Comparison of ENCODE assay signal across 8 cellular contexts in the genomic region with DNA sequence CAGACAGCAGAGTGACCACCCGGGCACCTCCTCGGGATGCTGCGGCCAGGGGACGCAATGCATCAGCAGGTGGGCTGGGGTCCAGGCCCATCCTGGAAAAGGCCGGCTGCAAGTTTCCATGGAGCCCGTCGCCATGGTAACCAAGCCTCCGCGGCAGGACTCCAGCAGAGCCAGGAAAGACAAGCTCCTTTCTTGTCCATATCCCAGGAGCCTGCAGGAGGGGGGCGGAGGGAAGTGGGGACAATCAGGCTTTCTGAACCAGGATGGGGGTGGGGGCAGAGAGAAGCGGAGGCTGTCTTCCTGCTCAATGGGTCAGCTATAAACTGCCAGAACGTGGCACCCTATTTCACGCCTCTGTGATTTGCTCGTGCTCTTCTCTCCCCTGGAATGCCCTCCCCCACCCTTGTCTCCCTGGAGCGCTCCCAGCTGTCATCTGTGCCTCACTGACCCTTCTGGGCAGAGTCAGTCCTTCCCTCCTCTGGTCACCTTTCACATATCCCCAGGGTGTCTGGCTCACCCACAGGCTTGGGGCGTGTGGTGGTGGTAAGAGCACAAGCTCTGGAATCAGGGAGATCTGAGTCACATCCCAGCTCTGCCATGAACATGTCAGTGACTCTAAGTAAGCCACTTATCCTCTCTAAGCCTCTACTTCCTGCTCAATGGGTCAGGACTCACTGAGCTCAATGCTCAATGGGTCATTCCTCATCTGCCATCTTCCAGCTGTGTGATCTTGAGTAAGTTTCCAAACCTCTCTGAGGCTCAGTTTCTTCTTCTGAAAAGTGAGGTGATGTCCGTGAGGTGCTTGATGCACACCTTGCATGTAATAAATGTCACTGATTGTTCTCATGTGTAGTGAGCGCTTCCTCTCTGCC. TPM values are rescaled to one million over a fixed set of nuclear protein-coding genes. Genes with fewer than 3 reads are reported as not detected.
A peak's percentile ranks its signal among the peaks of the same experiment; 100 is the strongest.
DNase-seq lines count a peak whose midpoint lies in the region; ATAC-seq, FAIRE-seq and TF ChIP-seq lines count a peak whose summit lies in the region.

No MANE protein-coding gene starts in this region.

- DNase-seq in AG20443 (ENCODE audit: low spot score) (peak; percentile 80), NCI-H1092 treated with DMSO at 0.1 percent for 48 hours (lab: John Stamatoyannopoulos, UW) (peak; percentile 20), choroid plexus epithelial cell (ENCODE audit: low read depth) (peak; percentile 78), lower lobe of right lung (no peak), small intestine (no peak)
- no peak for DNase-seq in CD8-positive, alpha-beta memory T cell
- DNase-seq in activated effector memory CD4-positive, alpha-beta T cell treated with Interleukin-2 at 50 U/mL for 16 hours: no peak

- TF ChIP-seq CTCF in choroid plexus epithelial cell (conservative IDR thresholded peaks at IDR 0.05; ENCODE audit: low read depth, low read length) (no peak), lower lobe of right lung (IDR thresholded peaks at IDR 0.05) (no peak)

- H3K4me1 Mint-ChIP-seq in CD8-positive, alpha-beta memory T cell: no peaks in the 10 kb centered on the region

- peaks cover 25 to 57% of the 10 kb centered on the region in 2 donors for H3K27me3 Mint-ChIP-seq in CD8-positive, alpha-beta memory T cell

- intact Hi-C loops in lower lobe of right lung (cut with DNase I): no loop called here

- H3K4me3 ChIP-seq in choroid plexus epithelial cell (ENCODE audit: low read depth, low read length) (no peak overlapping the region), lower lobe of right lung (no peak overlapping the region), small intestine (ENCODE audit: low read depth in 1 of 2, low read length in 2 of 2) (no peak overlapping the region)
- H3K4me3 ChIP-seq in CD8-positive, alpha-beta memory T cell (ENCODE audit: low read length): no peak overlapping the region

- 23 to 44% (median 33%) methylated on average over 18 of the region's 18 CpGs for WGBS in small intestine, 3 donors

- H3K4me1 ChIP-seq in lower lobe of right lung (no peaks in the 10 kb centered on the region), small intestine (ENCODE audit: control insufficient read depth in 2 of 2, insufficient read depth in 1 of 2, low read depth in 1 of 2, low read length in 1 of 2) (peaks cover 0 to under 1% of the 10 kb centered on the region in 2 donors)
- no peaks in the 10 kb centered on the region for H3K4me1 ChIP-seq in CD8-positive, alpha-beta memory T cell (ENCODE audit: insufficient read depth, low read length)

- H3K36me3 Mint-ChIP-seq in CD8-positive, alpha-beta memory T cell: no peaks in the 10 kb centered on the region

- no peak for FAIRE-seq in small intestine (lab: Jason Lieb, UNC)

- H3K27me3 ChIP-seq in lower lobe of right lung (ENCODE audit: low read depth) (peaks cover 4% of the 10 kb centered on the region), small intestine (ENCODE audit: control insufficient read depth in 2 of 2, insufficient read depth in 2 of 2, low read length in 2 of 2) (peaks cover 0 to 3% of the 10 kb centered on the region in 2 donors)
- peaks cover 32% of the 10 kb centered on the region for H3K27me3 ChIP-seq in CD8-positive, alpha-beta memory T cell (ENCODE audit: insufficient read depth, low read length, poor library complexity, severe bottlenecking)

- peaks cover 0 to 3% (median 0%) of the 10 kb centered on the region in 5 donors for H3K9me3 Mint-ChIP-seq in CD8-positive, alpha-beta memory T cell

- peak overlapping the region in 1 of 8 donors; percentile 43 for H3K27ac Mint-ChIP-seq in CD8-positive, alpha-beta memory T cell

- H3K4me3 Mint-ChIP-seq in CD8-positive, alpha-beta memory T cell: no peak overlapping the region

- H3K36me3 ChIP-seq in lower lobe of right lung (no peaks in the 10 kb centered on the region), small intestine (ENCODE audit: control insufficient read depth in 2 of 2, insufficient read depth in 2 of 2, low read length in 2 of 2) (no peaks in the 10 kb centered on the region)
- no peaks in the 10 kb centered on the region for H3K36me3 ChIP-seq in CD8-positive, alpha-beta memory T cell (ENCODE audit: insufficient read depth, low read length)

- peak; percentile 7 to 36 for ATAC-seq in lower lobe of right lung
- no peak for ATAC-seq in HG02798 (IDR thresholded peaks at IDR 0.05; ENCODE audit: poor library complexity, unreplicated experiment)

- H3K9me3 ChIP-seq in lower lobe of right lung (no peaks in the 10 kb centered on the region), small intestine (ENCODE audit: control insufficient read depth, low read depth) (no peaks in the 10 kb centered on the region)
- no peaks in the 10 kb centered on the region for H3K9me3 ChIP-seq in CD8-positive, alpha-beta memory T cell (ENCODE audit: low read length)

- CTCF ChIA-PET in CD8-positive, alpha-beta memory T cell (lab: Charles Lee): interaction anchor here (1.4 to 1.8 kb wide), 3 partner anchors 13 to 33 kb away, joined by 5 read pairs; no protein-coding TSS in a partner anchor

- H3K27ac ChIP-seq in lower lobe of right lung (no peak overlapping the region), small intestine (ENCODE audit: low read depth in 1 of 2, low read length in 1 of 2) (peak overlapping the region in 1 of 2 donors; percentile 62)
- no peak overlapping the region for H3K27ac ChIP-seq in CD8-positive, alpha-beta memory T cell (ENCODE audit: low read depth, low read length)

- POLR2A ChIA-PET in CD8-positive, alpha-beta memory T cell (lab: Charles Lee): no interaction called here

RNA-seq across cellular contexts. Expression of a gene that starts 58.9 kb away (rescaled TPM):
- total RNA-seq in lower lobe of right lung: 544 TPM
- 100 to 1,000 TPM; 204 to 206 TPM for total RNA-seq in CD8-positive, alpha-beta memory T cell
- 589 TPM for polyA plus RNA-seq in CD8-positive, alpha-beta memory T cell
- polyA plus RNA-seq in small intestine: 10 to 100 TPM; 10.5 to 58.1 (median 50.0) TPM

Comparison
In these comparisons a context has a peak if more than half of its experiments do, and no peak if none do; other contexts are left out.
1. DNase-seq: peak in AG20443 (single experiment), NCI-H1092 treated with DMSO at 0.1 percent for 48 hours (single experiment) and choroid plexus epithelial cell (single experiment); none in lower lobe of right lung (single experiment), CD8-positive, alpha-beta memory T cell (0 of 5), activated effector memory CD4-positive, alpha-beta T cell treated with Interleukin-2 at 50 U/mL for 16 hours (single experiment) and small intestine (single experiment).